8 cellular contexts compared by ENCODE assay signal in the genomic region with DNA sequence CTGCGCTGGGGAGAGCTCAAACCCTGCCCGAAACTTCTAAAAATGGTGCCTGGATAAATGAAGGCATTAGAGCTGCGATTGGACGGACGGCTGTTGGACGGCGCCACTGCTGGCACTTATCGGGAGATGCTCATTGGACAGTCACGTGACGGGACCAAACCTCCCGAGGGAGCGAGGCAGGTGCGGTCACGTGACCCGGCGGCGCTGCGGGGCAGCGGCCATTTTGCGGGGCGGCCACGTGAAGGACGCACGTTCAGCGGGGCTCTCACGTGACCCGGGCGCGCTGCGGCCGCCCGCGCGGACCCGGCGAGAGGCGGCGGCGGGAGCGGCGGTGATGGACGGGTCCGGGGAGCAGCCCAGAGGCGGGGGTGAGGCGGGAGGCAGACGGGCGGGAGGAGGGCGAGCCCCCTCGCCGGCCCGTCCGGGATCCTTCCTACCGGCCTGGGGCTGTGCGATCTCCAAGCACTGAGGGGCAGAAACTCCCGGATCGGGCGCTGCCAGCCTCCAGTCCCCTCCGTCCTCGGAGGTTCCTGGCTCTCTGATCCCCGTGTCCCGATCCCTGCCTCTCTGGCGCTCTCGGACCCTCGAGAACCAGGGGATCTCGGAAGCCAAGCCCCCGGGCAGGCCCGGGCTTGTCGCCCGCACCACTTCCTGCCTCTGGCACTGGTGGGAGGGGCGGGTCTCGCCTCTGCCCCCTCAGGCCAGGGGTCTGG. TPM values are rescaled to one million over a fixed set of nuclear protein-coding genes. Genes with fewer than 3 reads are reported as not detected.
A peak's percentile ranks its signal among the peaks of the same experiment; 100 is the strongest.
DNase-seq lines count a peak whose midpoint lies in the region; ATAC-seq and TF ChIP-seq lines count a peak whose summit lies in the region.

A gene (plus strand): TSS at position 281 of the 713 bp plus-strand sequence. CDS start 54 bp downstream, at position 335.

- peak within 1 kb of the TSS; percentile 100 for H2BK5ac ChIP-seq in trophoblast cell (ENCODE audit: low read depth, low read length, poor library complexity)

- H3K27ac ChIP-seq in cardiac muscle cell (peak within 1 kb of the TSS; percentile 83), trophoblast cell (ENCODE audit: low read depth, low read length) (peak within 1 kb of the TSS; percentile 90), tibial nerve (peak within 1 kb of the TSS; percentile 60 to 95 (median 88))

- H3K4me2 ChIP-seq in trophoblast cell (ENCODE audit: low read length) = peak within 1 kb of the TSS; percentile 66

- H2BK120ac ChIP-seq in trophoblast cell (ENCODE audit: insufficient read depth, low read length, poor library complexity) = peak within 1 kb of the TSS; percentile 100

- H2AFZ ChIP-seq in trophoblast cell (ENCODE audit: insufficient read depth, low read length, poor library complexity) = peak within 1 kb of the TSS; percentile 91

- no peaks in the 10 kb centered on the region for H3K9me3 ChIP-seq in adipocyte (ENCODE audit: control insufficient read depth, low read length)
- no peaks in the 10 kb centered on the region for H3K9me3 ChIP-seq in cardiac muscle cell (ENCODE audit: low read depth)
- no peaks in the 10 kb centered on the region for H3K9me3 ChIP-seq in trophoblast cell (ENCODE audit: insufficient read depth, low read depth, low read length)
- H3K9me3 ChIP-seq in tibial nerve = no peaks in the 10 kb centered on the region

- no CpG with 5 or more reads among the region's 71 CpGs for WGBS in trophoblast cell (ENCODE audit: extremely low coverage, insufficient coverage, insufficient read length)
- 1% methylated on average over 39 to 62 of the region's 71 CpGs for WGBS in tibial nerve, 2 donors

- peak within 1 kb of the TSS; percentile 79 for H2BK12ac ChIP-seq in trophoblast cell (ENCODE audit: low read length)

- peak within 1 kb of the TSS; percentile 98 for H3K14ac ChIP-seq in trophoblast cell (ENCODE audit: low read length)

- peak within 1 kb of the TSS; percentile 100 for H3K9ac ChIP-seq in adipocyte (ENCODE audit: low read length)
- H3K9ac ChIP-seq in trophoblast cell (ENCODE audit: low read length) = peak within 1 kb of the TSS; percentile 80

- peak within 1 kb of the TSS; percentile 100 for H4K91ac ChIP-seq in trophoblast cell (ENCODE audit: low read depth, low read length)

- peak within 1 kb of the TSS; percentile 95 for H4K12ac ChIP-seq in trophoblast cell (ENCODE audit: low read depth, low read length)

- H3K4me1 ChIP-seq in adipocyte (ENCODE audit: control insufficient read depth, insufficient read depth, low read length) (peaks cover 17% of the 10 kb centered on the region), cardiac muscle cell (ENCODE audit: low read depth) (no peaks in the 10 kb centered on the region), trophoblast cell (ENCODE audit: control insufficient read depth in 1 of 2, insufficient read depth in 2 of 2, low read length in 2 of 2) (peaks cover 8 to 16% of the 10 kb centered on the region in 2 experiments), tibial nerve (peaks cover 0 to 21% (median 12%) of the 10 kb centered on the region in 4 donors)

- H3K27me3 ChIP-seq in adipocyte (replicated peaks; ENCODE audit: control insufficient read depth, insufficient read depth, low read length) = no peaks in the 10 kb centered on the region
- H3K27me3 ChIP-seq in cardiac muscle cell = no peaks in the 10 kb centered on the region
- H3K27me3 ChIP-seq in trophoblast cell (ENCODE audit: insufficient read depth, low read length) = no peaks in the 10 kb centered on the region
- no peaks in the 10 kb centered on the region for H3K27me3 ChIP-seq in tibial nerve

- H3K23ac ChIP-seq in trophoblast cell (ENCODE audit: low read length) = no peak within 1 kb of the TSS

- peaks cover 5% of the 10 kb centered on the region for H3K36me3 ChIP-seq in adipocyte (ENCODE audit: control insufficient read depth, insufficient read depth, low read length, severe bottlenecking)
- no peaks in the 10 kb centered on the region for H3K36me3 ChIP-seq in cardiac muscle cell
- peaks cover 15 to 16% of the 10 kb centered on the region in 2 experiments for H3K36me3 ChIP-seq in trophoblast cell (ENCODE audit: control insufficient read depth in 1 of 2, insufficient read depth in 2 of 2, low read length in 2 of 2)
- peaks cover 0 to 14% (median 0%) of the 10 kb centered on the region in 3 donors for H3K36me3 ChIP-seq in tibial nerve

- H3K79me2 ChIP-seq in trophoblast cell (ENCODE audit: control insufficient read depth, insufficient read depth, low read length, poor library complexity) = peaks cover 11% of the 10 kb centered on the region

- peak in 1 of 2 donors; percentile 83 for TF ChIP-seq EP300 in tibial nerve (IDR thresholded peaks at IDR 0.05)

- H3K18ac ChIP-seq in trophoblast cell (ENCODE audit: low read length) = peak within 1 kb of the TSS; percentile 99

- H3K79me1 ChIP-seq in trophoblast cell (ENCODE audit: low read length) = peaks cover 14% of the 10 kb centered on the region

- TF ChIP-seq CTCF in GM12872 (IDR thresholded peaks at IDR 0.05; ENCODE audit: insufficient read depth, low read depth, low read length) (peak; percentile 8; the same call in 1 of the 3 replicates), cardiac muscle cell (IDR thresholded peaks at IDR 0.05; ENCODE audit: low read depth, low read length) (no peak), tibial nerve (IDR thresholded peaks at IDR 0.05) (peak in 2 of 5 experiments; percentile 35 to 54)

- peak within 1 kb of the TSS; percentile 99 for H3K4ac ChIP-seq in trophoblast cell (ENCODE audit: low read depth, low read length)

- peak within 1 kb of the TSS; percentile 98 for H3K4me3 ChIP-seq in adipocyte (ENCODE audit: low read length)
- H3K4me3 ChIP-seq in cardiac muscle cell = peak within 1 kb of the TSS; percentile 70
- peak within 1 kb of the TSS; percentile 88 for H3K4me3 ChIP-seq in trophoblast cell (ENCODE audit: low read depth, low read length)
- H3K4me3 ChIP-seq in tibial nerve = peak within 1 kb of the TSS; percentile 60 to 97 (median 92)

- DNase-seq in NCI-H1417 treated with DMSO at 0.1 percent for 48 hours (lab: John Stamatoyannopoulos, UW) (peak; percentile 84), T follicular helper cell (ENCODE audit: low read depth) (peak; percentile 74), adipocyte (ENCODE audit: low read depth) (peak; percentile 97), cardiac muscle cell (ENCODE audit: low read depth in 1 of 2, low spot score in 1 of 2) (peak; percentile 98 to 99), trophoblast cell (peak; percentile 97 to 98), tibial nerve (ENCODE audit: low spot score in 2 of 2) (peak; percentile 92 to 93)

- peak within 1 kb of the TSS; percentile 99 for H4K8ac ChIP-seq in trophoblast cell (ENCODE audit: low read depth, low read length)

- peak; percentile 90 for ATAC-seq in HG02759 (IDR thresholded peaks at IDR 0.05; ENCODE audit: unreplicated experiment)

- TF ChIP-seq POLR2A in tibial nerve (IDR thresholded peaks at IDR 0.05) = peak; percentile 40 to 67

- peak within 1 kb of the TSS; percentile 99 for H2AK5ac ChIP-seq in trophoblast cell (ENCODE audit: low read length)

RNA-seq across cellular contexts. Expression of the gene that starts here (rescaled TPM):
- total RNA-seq in cardiac muscle cell (64.2 and 126 TPM in 2 replicates), tibial nerve (10 to 100 TPM; 31.4 to 61.2 (median 38.4) TPM)
- 68.7 and 95.2 TPM in 2 replicates for polyA plus RNA-seq in cardiac muscle cell
- 92.3 and 93.5 TPM in 2 replicates for polyA plus RNA-seq in trophoblast cell (2013)

Comparison
In these comparisons a context has a peak if more than half of its experiments do, and no peak if none do; other contexts are left out.
1. Peak in every context shown above with its lines: DNase-seq, ATAC-seq, H3K4me3 ChIP-seq and H3K27ac ChIP-seq.